27 cellular contexts compared by ENCODE assay signal in genomic region chr11:8584096-8584495, GRCh38. TPM values are rescaled to one million over a fixed set of nuclear protein-coding genes. Genes with fewer than 3 reads are reported as not detected.
A peak's percentile ranks its signal among the peaks of the same experiment; 100 is the strongest.
DNase-seq lines count a peak whose midpoint lies in the region; TF ChIP-seq lines count a peak whose summit lies in the region.
"Had no signal": no experiment of that assay in that cellular context is flagged by ENCODE, and none has a peak within 500 bp of the region (broad histone marks: within the 10 kb centered on the region; RNA-seq: fewer than 3 reads in every experiment).

No MANE protein-coding gene starts in this region.

- H3K4me2 ChIP-seq in SK-N-SH (no peak overlapping the region), neural progenitor cell (peak overlapping the region; percentile 49)
- H3K4me2 ChIP-seq: KMS-11 had no signal

- H3K27me3 ChIP-seq in SK-N-SH (ENCODE audit: insufficient read depth): no peaks in the 10 kb centered on the region
- H3K27me3 ChIP-seq in neural progenitor cell: no peaks in the 10 kb centered on the region
- H3K27me3 ChIP-seq: BE2C, heart right ventricle had no signal

- H3K4me1 ChIP-seq in SK-N-SH (ENCODE audit: control insufficient read depth in 1 of 2, insufficient read depth in 2 of 2, low read depth in 1 of 2, low read length in 1 of 2): peaks cover 6% of the 10 kb centered on the region in 2 experiments; a peak in 2 of 4 replicates
- H3K4me1 ChIP-seq in neural progenitor cell: peaks cover 10% of the 10 kb centered on the region
- H3K4me1 ChIP-seq: BE2C had no signal

- H3F3A ChIP-seq in SK-N-SH (replicated peaks; ENCODE audit: insufficient read depth): peaks cover 14% of the 10 kb centered on the region
- peaks cover 6% of the 10 kb centered on the region for H3F3A ChIP-seq in neural progenitor cell (ENCODE audit: low read depth)

- POLR2A ChIA-PET in SK-N-SH (lab: Yijun Ruan, JAX): interaction anchor here (0.6 to 0.7 kb wide), 2 partner anchors 10 to 11 kb away, joined by 4 to 5 read pairs; partner anchors contain the start of gene STK33

- DNase-seq in EH (ENCODE audit: low read depth) (peak; percentile 46), SK-N-SH (no peak), fibroblast of mammary gland (ENCODE audit: low read depth) (peak; percentile 26), neural progenitor cell (ENCODE audit: low spot score) (no peak), ureter (ENCODE audit: low spot score) (no peak), NCI-H526 (lab: John Stamatoyannopoulos, UW) (no peak)
- no peak for DNase-seq in activated CD4-positive, alpha-beta T cell treated with anti-CD3 and anti-CD28 coated beads, Interleukin-2, amount 50 U/mL, for 48 hours
- DNase-seq: activated CD4-positive, alpha-beta T cell treated with anti-CD3 and anti-CD28 coated beads for 48 hours; activated effector memory CD4-positive, alpha-beta T cell treated with anti-CD3 and anti-CD28 coated beads, Interleukin-2, amount 50 U/mL, for 16 hours; activated T-cell treated with anti-CD3 and anti-CD28 coated beads, Interleukin-2, amount 50 U/mL, for 24 hours; BE2C; CD8-positive, alpha-beta T cell; dermis blood vessel endothelial cell; H9; heart right ventricle; mammary epithelial cell; MM.1S; NCI-H748 treated with DMSO at 0.1 percent for 48 hours; Right ventricle myocardium superior; stimulated activated naive CD4-positive, alpha-beta T cell; T-helper 9 cell; WERI-Rb-1 had no signal

- H4K20me1 ChIP-seq in SK-N-SH (ENCODE audit: insufficient read depth) (no peaks in the 10 kb centered on the region), neural progenitor cell (ENCODE audit: low read depth) (no peaks in the 10 kb centered on the region)

- CTCF ChIA-PET in SK-N-SH (lab: Yijun Ruan, JAX): interaction anchor here (0.6 to 1.0 kb wide), 2 partner anchors 17 to 125 kb away, joined by 3 read pairs; no protein-coding TSS in a partner anchor

- no peaks in the 10 kb centered on the region for H3K9me2 ChIP-seq in SK-N-SH

- H3K79me2 ChIP-seq in SK-N-SH (ENCODE audit: insufficient read depth) (no peaks in the 10 kb centered on the region), neural progenitor cell (ENCODE audit: low read depth) (peaks cover 77% of the 10 kb centered on the region)

- H3K27ac Mint-ChIP-seq in neural progenitor cell: no peak overlapping the region
- H3K27ac Mint-ChIP-seq: activated naive CD8-positive, alpha-beta T cell; activated T-cell treated with anti-CD3 and anti-CD28 coated beads, Interleukin-2, amount 50 U/mL, for 24 hours; CD8-positive, alpha-beta T cell; endodermal cell had no signal

- H3K36me3 ChIP-seq in SK-N-SH (replicated peaks in 1 of 2; ENCODE audit: control insufficient read depth in 1 of 2, insufficient read depth in 2 of 2, low read length in 1 of 2) (no peaks in the 10 kb centered on the region), neural progenitor cell (peaks cover 2% of the 10 kb centered on the region)
- H3K36me3 ChIP-seq: BE2C, heart right ventricle, WERI-Rb-1 had no signal

- TF ChIP-seq EP300 in SK-N-SH (IDR thresholded peaks at IDR 0.05; ENCODE audit: borderline replicate concordance in 1 of 2, low read depth in 1 of 2, low read length in 1 of 2): no peak

- no peak for TF ChIP-seq RAD21 in SK-N-SH (IDR thresholded peaks at IDR 0.05; ENCODE audit: low read length)

- H2AFZ ChIP-seq in SK-N-SH (ENCODE audit: low read depth) (peak overlapping the region; percentile 70; the same call in 1 of the 2 replicates), neural progenitor cell (replicated peaks) (no peak overlapping the region)

- no peak overlapping the region for H3K4me3 Mint-ChIP-seq in neural progenitor cell
- H3K4me3 Mint-ChIP-seq: activated naive CD8-positive, alpha-beta T cell; activated T-cell treated with anti-CD3 and anti-CD28 coated beads, Interleukin-2, amount 50 U/mL, for 24 hours; CD8-positive, alpha-beta T cell; central memory CD8-positive, alpha-beta T cell; endodermal cell; H9; nephron had no signal

- TF ChIP-seq CTCF in SK-N-SH (IDR thresholded peaks at IDR 0.05) (no peak), fibroblast of mammary gland (conservative IDR thresholded peaks at IDR 0.05; ENCODE audit: control insufficient read depth, insufficient read depth, low read depth, low read length) (no peak), neural progenitor cell (IDR thresholded peaks at IDR 0.05) (no peak)

- no peak overlapping the region for H3K4me3 ChIP-seq in SK-N-SH (ENCODE audit: low read depth in 2 of 2, low read length in 1 of 2)
- no peak overlapping the region for H3K4me3 ChIP-seq in fibroblast of mammary gland (ENCODE audit: control insufficient read depth, low read depth, low read length)
- no peak overlapping the region for H3K4me3 ChIP-seq in neural progenitor cell
- H3K4me3 ChIP-seq: heart right ventricle had no signal

- H3K36me3 Mint-ChIP-seq in neural progenitor cell: peaks cover 21% of the 10 kb centered on the region
- H3K36me3 Mint-ChIP-seq: CD8-positive, alpha-beta T cell had no signal

- 47% methylated on average over 1 of the region's 1 CpG for WGBS in SK-N-SH (ENCODE audit: low lambda C conversion rate)

- H3K4me1 Mint-ChIP-seq in neural progenitor cell: peaks cover 6% of the 10 kb centered on the region
- H3K4me1 Mint-ChIP-seq: central memory CD8-positive, alpha-beta T cell; nephron had no signal

- H3K27ac ChIP-seq in SK-N-SH (ENCODE audit: low read depth in 2 of 2, low read length in 1 of 2) (peak overlapping the region in 1 of 2 experiments; percentile 25; a peak in 1 of 4 replicates), neural progenitor cell (no peak overlapping the region)
- H3K27ac ChIP-seq: heart right ventricle, KMS-11, WERI-Rb-1 had no signal

- H3K9ac ChIP-seq in SK-N-SH (no peak overlapping the region), neural progenitor cell (no peak overlapping the region)
- H3K9ac ChIP-seq: KMS-11 had no signal

- H3K9me3 Mint-ChIP-seq in neural progenitor cell: peaks cover 10% of the 10 kb centered on the region

- H3K9me3 ChIP-seq in SK-N-SH (no peaks in the 10 kb centered on the region), neural progenitor cell (ENCODE audit: low read depth) (no peaks in the 10 kb centered on the region)
- H3K9me3 ChIP-seq: BE2C had no signal

- H3K27me3 Mint-ChIP-seq in neural progenitor cell (ENCODE audit: insufficient read depth, low read depth): no peaks in the 10 kb centered on the region

TF ChIP-seq in SK-N-SH, 30 proteins besides CTCF, POLR2A, EP300 and RAD21:
- TF ChIP-seq MXI1 (IDR thresholded peaks at IDR 0.05; ENCODE audit: low read depth, low read length): no peak
- no peak for TF ChIP-seq ZBTB33 (IDR thresholded peaks at IDR 0.05; ENCODE audit: borderline replicate concordance, low read depth)
- no peak for TF ChIP-seq TEAD4 (IDR thresholded peaks at IDR 0.05; ENCODE audit: borderline replicate concordance, insufficient read depth)
- TF ChIP-seq USF2 (IDR thresholded peaks at IDR 0.05; ENCODE audit: borderline replicate concordance, low read depth, low read length): no peak
- TF ChIP-seq CHD2 (IDR thresholded peaks at IDR 0.05; ENCODE audit: low read length, partially characterized antibody): no peak
- no peak for TF ChIP-seq POLR2AphosphoS5 (IDR thresholded peaks at IDR 0.05; ENCODE audit: low read depth, low read length)
TF ChIP-seq in SK-N-SH: peak in this region for 0.

RNA-seq across cellular contexts. Expression of gene STK33, which starts 9.9 kb away (rescaled TPM):
- 12.3 and 16.6 TPM in 2 replicates for polyA plus RNA-seq in SK-N-SH (2012; rRNA removed)
- polyA plus RNA-seq in SK-N-SH (2012; cell fraction: cytosol; rRNA removed): 13.4 and 16.3 TPM in 2 replicates
- 21.3 and 32.6 TPM in 2 replicates for polyA plus RNA-seq in SK-N-SH (2012; cell fraction: nucleus; rRNA removed)
- 40.7 and 56.5 TPM in 2 replicates for total RNA-seq in neural progenitor cell (ENCODE audit: low replicate concordance)
- 13.1 TPM for total RNA-seq in ureter

Comparison
In these comparisons a context has a peak if more than half of its experiments do, and no peak if none do; other contexts are left out.
1. DNase-seq: peak in EH (single experiment) and fibroblast of mammary gland (single experiment); none in SK-N-SH (single experiment), neural progenitor cell (single experiment), ureter (single experiment), NCI-H526 (0 of 2) and activated CD4-positive, alpha-beta T cell treated with anti-CD3 and anti-CD28 coated beads, Interleukin-2, amount 50 U/mL, for 48 hours (0 of 2).